In genomic region chr1:224368409-224368808, GRCh38 we compare ENCODE assay signal across 13 cellular contexts. TPM values are rescaled to one million over a fixed set of nuclear protein-coding genes. Genes with fewer than 3 reads are reported as not detected.
A peak's percentile ranks its signal among the peaks of the same experiment; 100 is the strongest.
DNase-seq lines count a peak whose midpoint lies in the region; ATAC-seq and TF ChIP-seq lines count a peak whose summit lies in the region.
"Had no signal": no experiment of that assay in that cellular context is flagged by ENCODE, and none has a peak within 500 bp of the region (broad histone marks: within the 10 kb centered on the region; RNA-seq: fewer than 3 reads in every experiment).

No MANE protein-coding gene starts in this region.

- peaks cover 73% of the 10 kb centered on the region for H3K4me1 Mint-ChIP-seq in activated T-cell treated with anti-CD3 and anti-CD28 coated beads, Interleukin-2, amount 50 U/mL, for 24 hours (ENCODE audit: low read depth)
- no peaks in the 10 kb centered on the region for H3K4me1 Mint-ChIP-seq in endodermal cell

- H3K27me3 ChIP-seq in endodermal cell (ENCODE audit: control insufficient read depth, insufficient read depth, low read length, poor library complexity, severe bottlenecking): no peaks in the 10 kb centered on the region
- no peaks in the 10 kb centered on the region for H3K27me3 ChIP-seq in ovary
- H3K27me3 ChIP-seq: cardiac muscle cell, neutrophil, upper lobe of right lung had no signal

- no peak for DNase-seq in activated T-cell treated with anti-CD3 and anti-CD28 coated beads, Interleukin-2, amount 50 U/mL, for 24 hours
- no peak for DNase-seq in activated T-cell treated with anti-CD3 and anti-CD28 coated beads, Interleukin-2, amount 50 U/mL, for 48 hours
- no peak for DNase-seq in stimulated activated naive CD8-positive, alpha-beta T cell treated with anti-CD3 and anti-CD28 coated beads, Interleukin-15, Interleukin-2, amounts not matched to agents 100 U/mL and 50 U/mL, for 24 hours
- DNase-seq in endodermal cell (no peak), NCI-H226 (no peak), ovary (no peak)
- DNase-seq: HCEC 1CT, NCI-H69, upper lobe of right lung had no signal

- no peaks in the 10 kb centered on the region for H3K9me3 ChIP-seq in endodermal cell (ENCODE audit: control insufficient read depth, low read length)
- no peaks in the 10 kb centered on the region for H3K9me3 ChIP-seq in ovary
- H3K9me3 ChIP-seq: neutrophil, upper lobe of right lung had no signal

- peak overlapping the region; percentile 67 for H3K27ac Mint-ChIP-seq in activated T-cell treated with anti-CD3 and anti-CD28 coated beads, Interleukin-2, amount 50 U/mL, for 24 hours
- H3K27ac Mint-ChIP-seq in endodermal cell: no peak overlapping the region

- 97 to 100% methylated on average over 5 of the region's 5 CpGs for WGBS in endodermal cell (ENCODE audit: insufficient coverage in 1 of 2, insufficient read length in 1 of 2), 2 experiments
- WGBS in ovary, 3 donors: 80 to 90% (median 84%) methylated on average over 5 of the region's 5 CpGs

- H3K4me3 Mint-ChIP-seq in activated T-cell treated with anti-CD3 and anti-CD28 coated beads, Interleukin-2, amount 50 U/mL, for 24 hours: peak overlapping the region; percentile 15
- H3K4me3 Mint-ChIP-seq in endodermal cell: no peak overlapping the region

- H3K4me1 ChIP-seq in endodermal cell (ENCODE audit: control insufficient read depth, insufficient read depth, low read length) (no peaks in the 10 kb centered on the region), ovary (ENCODE audit: insufficient read depth) (no peaks in the 10 kb centered on the region)

- ATAC-seq in GM21717 (IDR thresholded peaks at IDR 0.05; ENCODE audit: unreplicated experiment): peak; percentile 80
- ATAC-seq in HG03432 (IDR thresholded peaks at IDR 0.05; ENCODE audit: unreplicated experiment): peak; percentile 90
- peak; percentile 84 for ATAC-seq in stimulated activated naive CD8-positive, alpha-beta T cell treated with anti-CD3 and anti-CD28 coated beads, Interleukin-15, Interleukin-2, amounts not matched to agents 100 U/mL and 50 U/mL, for 24 hours
- ATAC-seq: upper lobe of right lung had no signal

- TF ChIP-seq CTCF in endodermal cell (conservative IDR thresholded peaks at IDR 0.05) (no peak), ovary (IDR thresholded peaks at IDR 0.05) (no peak)

- H3K9me3 Mint-ChIP-seq in activated T-cell treated with anti-CD3 and anti-CD28 coated beads, Interleukin-2, amount 50 U/mL, for 24 hours: no peaks in the 10 kb centered on the region
- no peaks in the 10 kb centered on the region for H3K9me3 Mint-ChIP-seq in endodermal cell

- H3K27ac ChIP-seq in endodermal cell (ENCODE audit: low read depth, low read length) (no peak overlapping the region), ovary (no peak overlapping the region)
- H3K27ac ChIP-seq: cardiac muscle cell, neutrophil, upper lobe of right lung had no signal

- TF ChIP-seq EP300 in ovary (IDR thresholded peaks at IDR 0.05): no peak

- H3K4me3 ChIP-seq in endodermal cell (ENCODE audit: low read length): no peak overlapping the region
- H3K4me3 ChIP-seq in ovary: no peak overlapping the region
- H3K4me3 ChIP-seq: cardiac muscle cell, upper lobe of right lung had no signal

- H3K27me3 Mint-ChIP-seq in activated T-cell treated with anti-CD3 and anti-CD28 coated beads, Interleukin-2, amount 50 U/mL, for 24 hours: no peaks in the 10 kb centered on the region
- no peaks in the 10 kb centered on the region for H3K27me3 Mint-ChIP-seq in endodermal cell (ENCODE audit: insufficient read depth)

- peaks cover 74% of the 10 kb centered on the region for H3K36me3 ChIP-seq in endodermal cell (ENCODE audit: control insufficient read depth, insufficient read depth, low read length)
- no peaks in the 10 kb centered on the region for H3K36me3 ChIP-seq in ovary

- H3K9ac ChIP-seq in endodermal cell (ENCODE audit: extremely low read depth, low read length, poor library complexity, severe bottlenecking): no peak overlapping the region

- peaks cover 89% of the 10 kb centered on the region for H3K36me3 Mint-ChIP-seq in activated T-cell treated with anti-CD3 and anti-CD28 coated beads, Interleukin-2, amount 50 U/mL, for 24 hours (ENCODE audit: low read depth)
- peaks cover 84% of the 10 kb centered on the region for H3K36me3 Mint-ChIP-seq in endodermal cell (ENCODE audit: low read depth)

- no peak for TF ChIP-seq POLR2A in ovary (IDR thresholded peaks at IDR 0.05)

- intact Hi-C loops in ovary (cut with DNase I): no loop called here

RNA-seq across cellular contexts. Expression of gene CNIH4, which starts 11.7 kb away (rescaled TPM):
- total RNA-seq in endodermal cell (10 to 100 TPM; 63.7 to 67.8 TPM), ovary (10 to 100 TPM; 24.6 to 51.8 (median 36.0) TPM)
- 98.9 TPM for polyA plus RNA-seq in endodermal cell (2013, experiment 1 of 2)
- 92.8 TPM for polyA plus RNA-seq in endodermal cell (2013, experiment 2 of 2)
- polyA plus RNA-seq in ovary: 10 to 100 TPM; 37.5 to 51.7 TPM

RNA-seq across cellular contexts. Expression of gene NVL, which starts 38.4 kb away (rescaled TPM):
- total RNA-seq in endodermal cell (10 to 100 TPM; 42.4 TPM), ovary (10 to 100 TPM; 19.0 to 31.9 (median 23.4) TPM)
- 41.4 TPM for polyA plus RNA-seq in endodermal cell (2013, experiment 1 of 2)
- 40.3 TPM for polyA plus RNA-seq in endodermal cell (2013, experiment 2 of 2)
- polyA plus RNA-seq in ovary: 10 to 100 TPM; 15.4 to 26.2 TPM
